1 cellular context compared by ENCODE assay signal in genomic region chr4:94455081-94455480, GRCh38.
TF ChIP-seq lines count a peak whose summit lies in the region.

No MANE protein-coding gene starts in this region.

TF ChIP-seq in GM23338, 12 proteins besides CTCF, POLR2A, EP300 and RAD21 (continued from another document):
- TF ChIP-seq ZNF462 (CRISPR knock-in tag; IDR thresholded peaks at IDR 0.05) (no peak), CREB1 (CRISPR knock-in tag; IDR thresholded peaks at IDR 0.05; ENCODE audit: low read depth) (no peak), NANOG (IDR thresholded peaks at IDR 0.05; ENCODE audit: borderline replicate concordance) (no peak), ZNF114 (CRISPR knock-in tag; IDR thresholded peaks at IDR 0.05) (no peak), ZNF331 (CRISPR knock-in tag; IDR thresholded peaks at IDR 0.05; ENCODE audit: low read depth) (no peak)
